ENCODE assay signal across 8 cellular contexts in the genomic region with DNA sequence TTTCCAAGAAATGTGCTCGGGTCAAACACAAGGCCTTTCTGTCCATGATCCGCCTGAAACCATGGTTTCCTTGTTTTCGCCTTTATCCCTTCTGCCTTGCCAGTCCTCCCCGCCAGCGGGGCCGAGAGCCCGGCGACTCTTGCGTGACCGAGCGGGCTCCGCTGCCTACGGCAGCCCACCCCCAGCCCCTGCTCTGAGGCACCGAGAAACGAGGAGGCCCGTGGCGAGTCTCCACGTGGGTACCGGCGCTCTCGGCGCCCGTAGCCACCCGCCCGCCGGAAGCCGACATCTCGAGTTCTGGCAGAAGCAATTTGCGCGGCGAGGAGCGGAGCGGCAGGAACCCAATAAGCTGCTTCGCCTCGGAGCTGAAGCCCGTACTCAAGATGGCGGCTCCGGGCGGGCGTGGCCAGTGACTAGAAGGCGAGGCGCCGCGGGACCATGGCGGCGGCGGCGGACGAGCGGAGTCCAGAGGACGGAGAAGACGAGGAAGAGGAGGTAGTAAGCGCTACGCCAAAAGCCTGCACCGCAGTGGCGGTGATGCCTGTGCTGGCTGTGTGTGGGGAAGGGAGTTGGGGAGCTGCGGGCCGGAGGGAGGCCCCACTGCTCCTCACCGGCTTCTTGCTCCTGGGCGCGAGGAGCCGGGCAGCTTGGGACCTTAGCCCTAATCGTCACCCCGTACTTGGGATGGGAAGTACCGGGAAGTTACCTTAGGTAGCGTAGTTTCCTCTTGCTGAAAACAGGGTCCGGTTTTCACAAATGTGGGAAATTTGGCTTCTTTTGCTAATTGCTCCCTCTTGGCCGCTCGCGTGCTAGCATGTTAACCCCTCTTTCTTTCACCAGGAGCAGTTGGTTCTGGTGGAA. TPM values are rescaled to one million over a fixed set of nuclear protein-coding genes. Genes with fewer than 3 reads are reported as not detected.
DNase-seq lines count a peak whose midpoint lies in the region; ATAC-seq lines count a peak whose summit lies in the region.

GTF3C6 (plus strand) TSS at position 375 of the 861 bp plus-strand sequence; CDS start at position 439, 64 bp downstream.

- peak within 1 kb of the TSS; percentile 85 to 98 for H3K4me3 Mint-ChIP-seq in effector memory CD8-positive, alpha-beta T cell

- peaks cover 5 to 23% of the 10 kb centered on the region in 2 donors for H3K4me1 Mint-ChIP-seq in effector memory CD8-positive, alpha-beta T cell (ENCODE audit: low read depth in 2 of 2)

- peak; percentile 88 for DNase-seq in COR-L47 (lab: John Stamatoyannopoulos, UW)
- DNase-seq in HT1080 (ENCODE audit: low read depth): peak; percentile 88
- DNase-seq in NOMO-1 treated with dmso at 0.1 percent for 144 hours (lab: John Stamatoyannopoulos, UW; ENCODE audit: unreplicated experiment): peak; percentile 96
- peak; percentile 81 to 84 (median 82) for DNase-seq in activated CD8-positive, alpha-beta memory T cell treated with anti-CD3 and anti-CD28 coated beads for 48 hours (ENCODE audit: low read depth in 2 of 3, low spot score in 2 of 3)
- peak; percentile 89 to 90 (median 89) for DNase-seq in effector memory CD8-positive, alpha-beta T cell
- DNase-seq in medulla oblongata (ENCODE audit: extremely low spot score): peak; percentile 96
- peak; percentile 85 to 89 (median 85) for DNase-seq in stimulated activated CD4-positive, alpha-beta T cell treated with anti-CD3 and anti-CD28 coated beads, TNF-alpha, amount 100 ng/mL, for 48 hours (ENCODE audit: low read depth in 3 of 3)

- peaks cover 28% of the 10 kb centered on the region for H3K36me3 Mint-ChIP-seq in effector memory CD8-positive, alpha-beta T cell (ENCODE audit: insufficient read depth)

- H3K27ac Mint-ChIP-seq in effector memory CD8-positive, alpha-beta T cell: peak within 1 kb of the TSS; percentile 91 to 99

- ATAC-seq in GM21360 (IDR thresholded peaks at IDR 0.05; ENCODE audit: unreplicated experiment): peak; percentile 95
- ATAC-seq in effector memory CD8-positive, alpha-beta T cell (replicated peaks): peak; percentile 98

- no peaks in the 10 kb centered on the region for H3K9me3 Mint-ChIP-seq in effector memory CD8-positive, alpha-beta T cell

- no peaks in the 10 kb centered on the region for H3K27me3 Mint-ChIP-seq in effector memory CD8-positive, alpha-beta T cell

RNA-seq across cellular contexts. Expression of gene GTF3C6, which starts in this region (rescaled TPM):
- total RNA-seq in HT1080 (2014; rRNA removed; shearing (Covaris generic)): 94.1 and 105 TPM in 2 replicates
- polyA plus RNA-seq in HT1080 (2015; cell fraction: cytosol; rRNA removed): 95.4 and 112 TPM in 2 replicates
- 24.6 and 25.0 TPM in 2 replicates for polyA plus RNA-seq in HT1080 (2015; cell fraction: nucleus; rRNA removed)

Comparison
In these comparisons a context has a peak if more than half of its experiments do, and no peak if none do; other contexts are left out.
1. Peak in every context shown above with its lines: DNase-seq and ATAC-seq.